In genomic region chr17:76246080-76247066, GRCh38 we compare ENCODE assay signal across 8 cellular contexts. TPM values are rescaled to one million over a fixed set of nuclear protein-coding genes. Genes with fewer than 3 reads are reported as not detected.
DNase-seq lines count a peak whose midpoint lies in the region; ATAC-seq and TF ChIP-seq lines count a peak whose summit lies in the region.

No MANE protein-coding gene starts in this region.

- in situ Hi-C loops in ACHN (cut with HindIII; ENCODE audit: low pct_ligation_motif_present, low pct_unique_long_range_greater_than_20kb, low sequenced_read_pairs), result no loop called here

- CTCF ChIA-PET in GM10248 (lab: Yijun Ruan, JAX), result interaction anchor here (0.6 to 12.9 kb wide), 10 partner anchors 13 to 125 kb away, joined by 3 to 117 read pairs (median 4); partner anchors contain the start of gene UBALD2
- CTCF ChIA-PET in activated CD8-positive, alpha-beta T cell treated with anti-CD3 and anti-CD28 coated beads, Interleukin-2, amount 10 ng/mL, durations not matched to agents 7 days and 5 days (lab: Charles Lee), result interaction anchor here (0.7 to 4.0 kb wide), 28 partner anchors 9 to 151 kb away, joined by 3 to 25 read pairs (median 5); partner anchors contain the start of gene UBALD2

- H3K9me3 Mint-ChIP-seq in activated CD8-positive, alpha-beta T cell treated with anti-CD3 and anti-CD28 coated beads, Interleukin-2, amount 10 ng/mL, durations not matched to agents 7 days and 5 days (ENCODE audit: insufficient read depth), result no peaks in the 10 kb centered on the region

- POLR2A ChIA-PET in GM10248 (lab: Yijun Ruan, JAX), result interaction anchor here (0.5 to 2.1 kb wide), 9 partner anchors 16 to 466 kb away, joined by 3 to 24 read pairs (median 4); partner anchors contain the start of gene UBALD2
- POLR2A ChIA-PET in activated CD8-positive, alpha-beta T cell treated with anti-CD3 and anti-CD28 coated beads, Interleukin-2, amount 10 ng/mL, durations not matched to agents 7 days and 5 days (lab: Charles Lee), result interaction anchor here (0.6 to 17.8 kb wide), 20 partner anchors 10 to 217 kb away, joined by 3 to 807 read pairs (median 4); partner anchors contain the start of genes EXOC7 and UBALD2

- ATAC-seq in HG03469 (IDR thresholded peaks at IDR 0.05; ENCODE audit: unreplicated experiment), result peak; percentile 84
- ATAC-seq in activated CD8-positive, alpha-beta T cell treated with anti-CD3 and anti-CD28 coated beads, Interleukin-2, amount 10 ng/mL, durations not matched to agents 7 days and 5 days, result peak; percentile 97

- H3K36me3 Mint-ChIP-seq in activated CD8-positive, alpha-beta T cell treated with anti-CD3 and anti-CD28 coated beads, Interleukin-2, amount 10 ng/mL, durations not matched to agents 7 days and 5 days (ENCODE audit: low read depth), result peaks cover 3% of the 10 kb centered on the region

- peak overlapping the region; percentile 91 for H3K27ac Mint-ChIP-seq in activated CD8-positive, alpha-beta T cell treated with anti-CD3 and anti-CD28 coated beads, Interleukin-2, amount 10 ng/mL, durations not matched to agents 7 days and 5 days

- H3K4me1 Mint-ChIP-seq in activated CD8-positive, alpha-beta T cell treated with anti-CD3 and anti-CD28 coated beads, Interleukin-2, amount 10 ng/mL, durations not matched to agents 7 days and 5 days (ENCODE audit: low read depth), result peaks cover 84% of the 10 kb centered on the region

- DNase-seq in GM10248 (ENCODE audit: extremely low spot score), result peak; percentile 87
- DNase-seq in GM20000 (ENCODE audit: low spot score), result peak; percentile 90
- DNase-seq in activated CD8-positive, alpha-beta T cell treated with anti-CD3 and anti-CD28 coated beads, Interleukin-2, amount 10 ng/mL, durations not matched to agents 7 days and 5 days, result peak; percentile 91
- DNase-seq in mesenteric fat pad (ENCODE audit: low spot score), result peak; percentile 18
- no peak for DNase-seq in hippocampal formation (lab: John Stamatoyannopoulos, UW)
- no peak for DNase-seq in superior temporal gyrus (ENCODE audit: extremely low spot score)
- no peak for DNase-seq in ACHN

- no peak for TF ChIP-seq CTCF in GM10248 (IDR thresholded peaks at IDR 0.05; ENCODE audit: control extremely low read depth, extremely low read depth, low read depth, missing control alignments)
- no peak for TF ChIP-seq CTCF in GM20000 (IDR thresholded peaks at IDR 0.05; ENCODE audit: extremely low read depth, missing control alignments)

- H3K27me3 Mint-ChIP-seq in activated CD8-positive, alpha-beta T cell treated with anti-CD3 and anti-CD28 coated beads, Interleukin-2, amount 10 ng/mL, durations not matched to agents 7 days and 5 days (ENCODE audit: low read depth), result no peaks in the 10 kb centered on the region

- H3K4me3 Mint-ChIP-seq in activated CD8-positive, alpha-beta T cell treated with anti-CD3 and anti-CD28 coated beads, Interleukin-2, amount 10 ng/mL, durations not matched to agents 7 days and 5 days, result peak overlapping the region; percentile 62

RNA-seq across cellular contexts. Expression of gene RNF157, which starts 6.1 kb away (rescaled TPM):
- 100 to 1,000 TPM; 150 to 165 TPM for total RNA-seq in activated CD8-positive, alpha-beta T cell treated with anti-CD3 and anti-CD28 coated beads, Interleukin-2, amount 10 ng/mL, durations not matched to agents 7 days and 5 days
- 28.0 TPM for total RNA-seq in mesenteric fat pad

RNA-seq across cellular contexts. Expression of gene UBALD2, which starts 18.8 kb away (rescaled TPM):
- total RNA-seq in activated CD8-positive, alpha-beta T cell treated with anti-CD3 and anti-CD28 coated beads, Interleukin-2, amount 10 ng/mL, durations not matched to agents 7 days and 5 days, result 100 to 1,000 TPM; 318 to 359 TPM
- total RNA-seq in mesenteric fat pad, result 59.2 TPM

Comparison
In these comparisons a context has a peak if more than half of its experiments do, and no peak if none do; other contexts are left out.
1. DNase-seq: peak in GM10248 (single experiment), GM20000 (single experiment), activated CD8-positive, alpha-beta T cell treated with anti-CD3 and anti-CD28 coated beads, Interleukin-2, amount 10 ng/mL, durations not matched to agents 7 days and 5 days (single experiment) and mesenteric fat pad (single experiment); none in hippocampal formation (0 of 2), superior temporal gyrus (single experiment) and ACHN (single experiment).